Comparison of ENCODE assay signal across 9 cellular contexts in genomic region chr6:140319209-140319608, GRCh38.
A peak's percentile ranks its signal among the peaks of the same experiment; 100 is the strongest.
DNase-seq lines count a peak whose midpoint lies in the region; ATAC-seq and TF ChIP-seq lines count a peak whose summit lies in the region.
"Had no signal": no experiment of that assay in that cellular context is flagged by ENCODE, and none has a peak within 500 bp of the region (broad histone marks: within the 10 kb centered on the region; RNA-seq: fewer than 3 reads in every experiment).

No MANE protein-coding gene starts in this region.

- no peaks in the 10 kb centered on the region for H3K36me3 Mint-ChIP-seq in activated T-helper 17 cell treated with anti-CD3 and anti-CD28 coated beads, Interleukin-2, amount 50 U/mL, for 72 hours (ENCODE audit: low read depth)

- no peaks in the 10 kb centered on the region for H3K4me1 Mint-ChIP-seq in activated T-helper 17 cell treated with anti-CD3 and anti-CD28 coated beads, Interleukin-2, amount 50 U/mL, for 72 hours

- ATAC-seq in GM21360 (IDR thresholded peaks at IDR 0.05; ENCODE audit: unreplicated experiment) (peak; percentile 68), HG03469 (IDR thresholded peaks at IDR 0.05; ENCODE audit: unreplicated experiment) (peak; percentile 83)
- ATAC-seq in activated T-helper 17 cell treated with anti-CD3 and anti-CD28 coated beads, Interleukin-2, amount 50 U/mL, for 72 hours (replicated peaks), result no peak

- H3K4me3 ChIP-seq in fibroblast of pulmonary artery (replicated peaks; ENCODE audit: low read depth, low read length), result peak overlapping the region; percentile 16

- no peak overlapping the region for H3K27ac Mint-ChIP-seq in activated T-helper 17 cell treated with anti-CD3 and anti-CD28 coated beads, Interleukin-2, amount 50 U/mL, for 72 hours

- no peak for TF ChIP-seq CTCF in fibroblast of pulmonary artery (IDR thresholded peaks at IDR 0.05; ENCODE audit: low read length, missing control alignments)

- peak; percentile 25 for DNase-seq in A172 (ENCODE audit: low spot score)
- peak; percentile 46 for DNase-seq in fibroblast of pulmonary artery (ENCODE audit: low read depth)
- no peak for DNase-seq in RKO (ENCODE audit: low spot score)
- no peak for DNase-seq in GM19240 (ENCODE audit: insufficient read length, low spot score)
- DNase-seq in stimulated activated CD4-positive, alpha-beta T cell treated with anti-CD3 and anti-CD28 coated beads, Interleukin-2, amount 100 ng/mL, for 48 hours, result no peak
- DNase-seq: amniotic stem cell had no signal

- no peak overlapping the region for H3K4me3 Mint-ChIP-seq in activated T-helper 17 cell treated with anti-CD3 and anti-CD28 coated beads, Interleukin-2, amount 50 U/mL, for 72 hours

- H3K27me3 Mint-ChIP-seq in activated T-helper 17 cell treated with anti-CD3 and anti-CD28 coated beads, Interleukin-2, amount 50 U/mL, for 72 hours, result no peaks in the 10 kb centered on the region

- no peaks in the 10 kb centered on the region for H3K9me3 Mint-ChIP-seq in activated T-helper 17 cell treated with anti-CD3 and anti-CD28 coated beads, Interleukin-2, amount 50 U/mL, for 72 hours

Comparison
In these comparisons a context has a peak if more than half of its experiments do, and no peak if none do; other contexts are left out.
1. DNase-seq: peak in A172 (single experiment) and fibroblast of pulmonary artery (single experiment); none in RKO (single experiment), GM19240 (single experiment) and stimulated activated CD4-positive, alpha-beta T cell treated with anti-CD3 and anti-CD28 coated beads, Interleukin-2, amount 100 ng/mL, for 48 hours (0 of 2).